In the genomic region with DNA sequence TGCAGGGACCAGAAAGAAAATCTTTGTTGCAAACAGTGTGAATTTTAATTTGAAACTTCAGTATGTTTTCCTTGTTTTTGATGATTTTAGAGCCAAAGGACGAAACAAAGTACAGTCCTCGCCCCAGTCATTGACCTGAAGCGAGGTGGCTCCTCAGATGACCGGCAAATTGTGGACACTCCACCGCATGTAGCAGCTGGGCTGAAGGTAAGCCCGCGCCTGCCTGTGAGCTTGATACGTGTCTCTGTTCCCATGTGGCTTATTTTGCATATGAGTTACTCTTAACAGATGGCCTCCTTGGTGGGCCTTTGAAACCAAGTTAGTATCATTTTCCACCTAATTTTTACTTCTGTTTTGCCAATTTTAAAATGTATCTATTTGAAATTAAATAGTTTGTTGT, we compare ENCODE assay signal across 13 cellular contexts.
DNase-seq lines count a peak whose midpoint lies in the region; ATAC-seq lines count a peak whose summit lies in the region.
"Had no signal": no experiment of that assay in that cellular context is flagged by ENCODE, and none has a peak within 500 bp of the region (broad histone marks: within the 10 kb centered on the region; RNA-seq: fewer than 3 reads in every experiment).

No MANE protein-coding gene starts in this region.

- DNase-seq in DMS 273 (lab: John Stamatoyannopoulos, UW; ENCODE audit: unreplicated experiment) (peak; percentile 72), GM19240 (ENCODE audit: insufficient read length, low spot score) (peak; percentile 41), NAMALWA (ENCODE audit: low spot score) (peak; percentile 30), foreskin melanocyte (no peak), HCEC 1CT (no peak), NCI-H526 (lab: John Stamatoyannopoulos, UW) (no peak), KG1 (lab: John Stamatoyannopoulos, UW) (no peak)
- DNase-seq: activated naive CD8-positive, alpha-beta T cell treated with anti-CD3 and anti-CD28 coated beads for 36 hours; cerebellar nuclear complex; mammary epithelial cell; upper lobe of right lung had no signal

- ATAC-seq in HG02852 (IDR thresholded peaks at IDR 0.05; ENCODE audit: unreplicated experiment) = peak; percentile 82
- ATAC-seq: esophagus mucosa, upper lobe of right lung had no signal

Comparison
In these comparisons a context has a peak if more than half of its experiments do, and no peak if none do; other contexts are left out.
1. DNase-seq: peak in DMS 273 (single experiment), GM19240 (single experiment) and NAMALWA (single experiment); none in foreskin melanocyte (single experiment), HCEC 1CT (single experiment), NCI-H526 (0 of 2) and KG1 (single experiment).